17 cellular contexts compared by ENCODE assay signal in genomic region chr22:31305194-31305593, GRCh38. TPM values are rescaled to one million over a fixed set of nuclear protein-coding genes. Genes with fewer than 3 reads are reported as not detected.
A peak's percentile ranks its signal among the peaks of the same experiment; 100 is the strongest.
DNase-seq lines count a peak whose midpoint lies in the region; ATAC-seq, FAIRE-seq and TF ChIP-seq lines count a peak whose summit lies in the region.
"Had no signal": no experiment of that assay in that cellular context is flagged by ENCODE, and none has a peak within 500 bp of the region (broad histone marks: within the 10 kb centered on the region; RNA-seq: fewer than 3 reads in every experiment).

No MANE protein-coding gene starts in this region.

- TF ChIP-seq CTCF in RWPE2 (IDR thresholded peaks at IDR 0.05; ENCODE audit: poor library complexity, severe bottlenecking) (no peak), mammary epithelial cell (conservative IDR thresholded peaks at IDR 0.05 in 1 of 2, IDR thresholded peaks at IDR 0.05 in 1 of 2; ENCODE audit: extremely low read depth in 1 of 2, insufficient read depth in 1 of 2, low read depth in 1 of 2, low read length in 2 of 2) (no peak), keratinocyte (optimal IDR thresholded peaks at IDR 0.05 in 1 of 3, IDR thresholded peaks at IDR 0.05 in 1 of 3, conservative IDR thresholded peaks at IDR 0.05 in 1 of 3; ENCODE audit: extremely low read depth in 1 of 3, insufficient read depth in 2 of 3, low read length in 3 of 3) (no peak)

- CTCF ChIA-PET in mammary epithelial cell (lab: Charles Lee; ENCODE audit: low non-redundant PET): no interaction called here

- peak; percentile 77 for FAIRE-seq in keratinocyte (lab: Jason Lieb, UNC)
- FAIRE-seq: G401.6 had no signal

- dilution Hi-C loops in mammary epithelial cell (cut with HindIII; ENCODE audit: low sequenced_read_pairs) (no loop called here), keratinocyte (cut with MboI; ENCODE audit: extremely low pct_ligation_motif_present, low sequenced_read_pairs) (no loop called here)

- H3K36me3 ChIP-seq in RWPE2 (ENCODE audit: low read depth) (peaks cover 4% of the 10 kb centered on the region; the same call in 1 of the 2 replicates), mammary epithelial cell (ENCODE audit: insufficient read depth, low read length) (no peaks in the 10 kb centered on the region), keratinocyte (ENCODE audit: control insufficient read depth in 2 of 2, extremely low read depth in 1 of 2, insufficient read depth in 2 of 2, low read length in 2 of 2) (no peaks in the 10 kb centered on the region)
- H3K36me3 ChIP-seq: BLaER1 had no signal

- H3K27me3 ChIP-seq in RWPE2 (ENCODE audit: insufficient read depth, poor library complexity, severe bottlenecking) (no peaks in the 10 kb centered on the region), mammary epithelial cell (ENCODE audit: insufficient read depth, low read length) (no peaks in the 10 kb centered on the region), keratinocyte (ENCODE audit: control insufficient read depth, extremely low read depth, insufficient read depth, low read length) (no peaks in the 10 kb centered on the region)
- H3K27me3 ChIP-seq: BLaER1 had no signal

- no peaks in the 10 kb centered on the region for H3K9me1 ChIP-seq in keratinocyte (ENCODE audit: control insufficient read depth, extremely low read depth, insufficient read depth, low read length)

- H3K4me3 ChIP-seq in RWPE2 (ENCODE audit: severe bottlenecking): no peak overlapping the region
- no peak overlapping the region for H3K4me3 ChIP-seq in mammary epithelial cell (replicated peaks in 1 of 3; ENCODE audit: insufficient read depth in 1 of 3, low read depth in 2 of 3, low read length in 3 of 3)
- no peak overlapping the region for H3K4me3 ChIP-seq in keratinocyte (ENCODE audit: control insufficient read depth in 2 of 3, extremely low read depth in 1 of 3, insufficient read depth in 2 of 3, low read depth in 1 of 3, low read length in 3 of 3)
- H3K4me3 ChIP-seq: BLaER1, GM23338 had no signal

- H3K4me1 ChIP-seq in RWPE2 (ENCODE audit: insufficient read depth, poor library complexity, severe bottlenecking): peaks cover 6% of the 10 kb centered on the region
- H3K4me1 ChIP-seq in mammary epithelial cell (ENCODE audit: insufficient read depth, low read length): peaks cover 10% of the 10 kb centered on the region
- H3K4me1 ChIP-seq in keratinocyte (ENCODE audit: control insufficient read depth, extremely low read depth, insufficient read depth, low read length): peaks cover 14% of the 10 kb centered on the region
- H3K4me1 ChIP-seq: Caco-2 had no signal

- no peaks in the 10 kb centered on the region for H3K79me2 ChIP-seq in mammary epithelial cell (ENCODE audit: insufficient read depth, low read length)
- H3K79me2 ChIP-seq in keratinocyte (ENCODE audit: control insufficient read depth, insufficient read depth, low read length): no peaks in the 10 kb centered on the region

- ATAC-seq in RWPE2 (ENCODE audit: low read depth): peak; percentile 78
- no peak for ATAC-seq in activated CD4-positive, CD25-positive, alpha-beta regulatory T cell treated with anti-CD3 and anti-CD28 coated beads, Interleukin-2, amount 50 U/mL, for 24 hours
- ATAC-seq: CD8-positive, alpha-beta T cell; GM23338; HCT116 had no signal

- no TSS peak for BruUV-seq in mammary epithelial cell (replicated peaks; lab: Mats Ljungman, UMichigan)

- WGBS in mammary epithelial cell (ENCODE audit: low coverage, missing lambda C conversion rate): 30% methylated on average over 3 of the region's 3 CpGs

- no peak overlapping the region for H3K27ac ChIP-seq in RWPE2 (ENCODE audit: poor library complexity, severe bottlenecking)
- no peak overlapping the region for H3K27ac ChIP-seq in mammary epithelial cell (ENCODE audit: insufficient read depth, low read depth, low read length)
- H3K27ac ChIP-seq in epithelial cell of prostate: peak overlapping the region; percentile 51
- H3K27ac ChIP-seq in keratinocyte (ENCODE audit: control insufficient read depth, insufficient read depth, low read length): no peak overlapping the region
- H3K27ac ChIP-seq: BLaER1, C4-2B had no signal

- H3K9ac ChIP-seq in mammary epithelial cell (ENCODE audit: insufficient read depth, low read length): no peak overlapping the region
- H3K9ac ChIP-seq in keratinocyte (ENCODE audit: control insufficient read depth, extremely low read depth, insufficient read depth, low read length): no peak overlapping the region
- H3K9ac ChIP-seq: BLaER1 had no signal

- in situ Hi-C loops in mammary epithelial cell (cut with MboI; ENCODE audit: low sequenced_read_pairs in 2 of 2): no loop called here

- H2AFZ ChIP-seq in mammary epithelial cell (ENCODE audit: low read depth, low read length) (no peak overlapping the region), keratinocyte (ENCODE audit: control insufficient read depth, low read length) (no peak overlapping the region)
- H2AFZ ChIP-seq: GM23338 had no signal

- intact Hi-C loops in mammary epithelial cell (cut with micrococcal nuclease): no loop called here

- H3K4me2 ChIP-seq in mammary epithelial cell (ENCODE audit: insufficient read depth, low read depth, low read length) (no peak overlapping the region), keratinocyte (ENCODE audit: control insufficient read depth, extremely low read depth, insufficient read depth, low read depth, low read length) (no peak overlapping the region)
- H3K4me2 ChIP-seq: BLaER1, GM23338 had no signal

- H3K9me3 ChIP-seq in RWPE2 (ENCODE audit: severe bottlenecking): no peaks in the 10 kb centered on the region
- H3K9me3 ChIP-seq in mammary epithelial cell (replicated peaks; ENCODE audit: insufficient read depth, low read length): no peaks in the 10 kb centered on the region
- H3K9me3 ChIP-seq in keratinocyte (ENCODE audit: control insufficient read depth, low read depth, low read length): no peaks in the 10 kb centered on the region
- H3K9me3 ChIP-seq: BLaER1, Caco-2 had no signal

- no peaks in the 10 kb centered on the region for H4K20me1 ChIP-seq in mammary epithelial cell (ENCODE audit: insufficient read depth, low read length)
- H4K20me1 ChIP-seq in keratinocyte (ENCODE audit: control insufficient read depth, extremely low read depth, insufficient read depth, low read length): no peaks in the 10 kb centered on the region
- H4K20me1 ChIP-seq: BLaER1 had no signal

- no peak for DNase-seq in RWPE2 (ENCODE audit: low spot score)
- DNase-seq in mammary epithelial cell: peak; percentile 91
- DNase-seq in epithelial cell of prostate (ENCODE audit: low read depth, low spot score): peak; percentile 80
- no peak for DNase-seq in keratinocyte (ENCODE audit: low read depth, low spot score)
- DNase-seq in Ammon's horn (ENCODE audit: low spot score): no peak
- no peak for DNase-seq in HuH-7.5 (ENCODE audit: low spot score)
- DNase-seq: Caco-2; CD4-positive, CD25-positive, alpha-beta regulatory T cell; CD8-positive, alpha-beta T cell; DND-41; H9 had no signal

RNA-seq across cellular contexts. Expression of gene PIK3IP1, which starts 12.9 kb away (rescaled TPM):
- 10 to 100 TPM in 1 of 2 donors, 1 to 10 TPM in 1; 2.9 to 14.2 TPM for total RNA-seq in mammary epithelial cell
- 2.8 TPM for polyA plus RNA-seq in mammary epithelial cell
- 0.31 TPM for polyA minus RNA-seq in mammary epithelial cell
- 13.3 to 25.6 TPM (median 13.9 TPM) in 3 replicates for polyA plus RNA-seq in keratinocyte
- 26.2 TPM for polyA plus RNA-seq in keratinocyte (2011; ENCODE audit: low read depth)
- 7.2 and 9.9 TPM in 2 replicates for polyA plus RNA-seq in keratinocyte (2011; cell fraction: cytosol; rRNA removed)
- 33.1 and 36.3 TPM in 2 replicates for polyA plus RNA-seq in keratinocyte (2011; cell fraction: nucleus; rRNA removed)
- 11.0 and 34.9 TPM in 2 replicates for polyA plus RNA-seq in keratinocyte (2012; ENCODE audit: low replicate concordance)
- polyA minus RNA-seq in keratinocyte: 6.2 to 25.4 TPM (median 10.1 TPM) in 3 replicates
- 22.3 TPM for polyA minus RNA-seq in keratinocyte (2011; cell fraction: cytosol; rRNA and poly(A)+ RNA removed)
- polyA minus RNA-seq in keratinocyte (2011; cell fraction: nucleus; rRNA and poly(A)+ RNA removed): 37.1 and 42.4 TPM in 2 replicates

RNA-seq across cellular contexts. Expression of gene PATZ1, which starts 41.0 kb away (rescaled TPM):
- total RNA-seq in mammary epithelial cell: 1 to 10 TPM; 7.2 to 8.3 TPM
- polyA plus RNA-seq in mammary epithelial cell (4.7 TPM), keratinocyte (2.5 to 5.0 TPM (median 3.4 TPM) in 3 replicates)
- polyA minus RNA-seq in mammary epithelial cell (13.1 TPM), keratinocyte (3.7 to 11.6 TPM (median 5.7 TPM) in 3 replicates)
- polyA plus RNA-seq in keratinocyte (2011; ENCODE audit: low read depth): 0.52 TPM
- 2.4 and 3.2 TPM in 2 replicates for polyA plus RNA-seq in keratinocyte (2011; cell fraction: cytosol; rRNA removed)
- 5.1 and 6.9 TPM in 2 replicates for polyA plus RNA-seq in keratinocyte (2011; cell fraction: nucleus; rRNA removed)
- polyA plus RNA-seq in keratinocyte (2012; ENCODE audit: low replicate concordance): 2.0 and 6.1 TPM in 2 replicates
- polyA minus RNA-seq in keratinocyte (2011; cell fraction: cytosol; rRNA and poly(A)+ RNA removed): 8.8 TPM
- 3.9 and 6.4 TPM in 2 replicates for polyA minus RNA-seq in keratinocyte (2011; cell fraction: nucleus; rRNA and poly(A)+ RNA removed)

Comparison
In these comparisons a context has a peak if more than half of its experiments do, and no peak if none do; other contexts are left out.
1. DNase-seq: peak in mammary epithelial cell (single experiment) and epithelial cell of prostate (single experiment); none in RWPE2 (single experiment), keratinocyte (single experiment), Ammon's horn (single experiment) and HuH-7.5 (single experiment).